Comparison of ENCODE assay signal across 1 cellular context in genomic region chr5:178141550-178141949, GRCh38.
TF ChIP-seq lines count a peak whose summit lies in the region.

No MANE protein-coding gene starts in this region.

TF ChIP-seq in GM12878, 131 proteins besides CTCF, POLR2A, EP300 and RAD21 (continued from another document):
- TF ChIP-seq RELB (IDR thresholded peaks at IDR 0.05; ENCODE audit: low read depth), result no peak
